ENCODE assay signal across 9 cellular contexts in the genomic region with DNA sequence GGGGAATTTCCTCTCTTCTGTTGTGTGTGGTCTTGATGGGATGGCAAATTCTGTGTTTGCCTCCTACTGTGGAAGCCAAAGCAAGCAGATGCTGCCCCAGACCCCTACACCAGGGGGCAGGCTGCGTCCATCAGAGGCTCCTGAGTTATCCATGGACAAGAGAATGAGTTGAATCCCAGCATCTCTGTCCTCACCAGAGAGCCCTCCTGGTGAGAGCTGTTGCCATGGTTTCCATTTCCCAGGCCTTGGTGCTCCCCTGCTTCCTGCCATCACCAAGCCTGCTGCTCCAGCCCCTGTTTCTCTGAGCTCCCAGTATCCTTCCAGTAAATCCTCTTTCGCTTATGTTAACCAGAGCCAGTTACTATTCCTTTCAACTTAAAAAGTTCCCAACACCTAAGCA. TPM values are rescaled to one million over a fixed set of nuclear protein-coding genes. Genes with fewer than 3 reads are reported as not detected.
A peak's percentile ranks its signal among the peaks of the same experiment; 100 is the strongest.
DNase-seq lines count a peak whose midpoint lies in the region; ATAC-seq, FAIRE-seq and TF ChIP-seq lines count a peak whose summit lies in the region.
"Had no signal": no experiment of that assay in that cellular context is flagged by ENCODE, and none has a peak within 500 bp of the region (broad histone marks: within the 10 kb centered on the region; RNA-seq: fewer than 3 reads in every experiment).

No MANE protein-coding gene starts in this region.

- CTCF ChIA-PET in Calu3 (lab: Charles Lee), result interaction anchor here (0.6 to 1.4 kb wide), 5 partner anchors 88 to 254 kb away, joined by 3 to 7 read pairs (median 3); partner anchors contain the start of gene DIRAS3

- H3K4me3 Mint-ChIP-seq in Calu3 (ENCODE audit: low read depth, unreplicated experiment) (no peak overlapping the region), brain (no peak overlapping the region)
- H3K4me3 Mint-ChIP-seq: naive B cell had no signal

- no peak overlapping the region for H3K27ac ChIP-seq in keratinocyte (ENCODE audit: control insufficient read depth, insufficient read depth, low read length)
- no peak overlapping the region for H3K27ac ChIP-seq in tibial artery
- H3K27ac ChIP-seq in suprapubic skin, result no peak overlapping the region

- DNase-seq in Calu3 (peak; percentile 83), NCI-H446 treated with DMSO at 0.1 percent for 48 hours (lab: John Stamatoyannopoulos, UW) (peak; percentile 83), keratinocyte (ENCODE audit: low read depth, low spot score) (no peak), tibial artery (no peak), suprapubic skin (ENCODE audit: low spot score in 2 of 2) (no peak), NCI-H128 (lab: John Stamatoyannopoulos, UW; ENCODE audit: unreplicated experiment) (no peak)
- DNase-seq: naive B cell had no signal

- H3K27me3 Mint-ChIP-seq in Calu3 (ENCODE audit: unreplicated experiment) (no peaks in the 10 kb centered on the region), brain (peaks cover 3% of the 10 kb centered on the region)

- dilution Hi-C loops in keratinocyte (cut with MboI; ENCODE audit: extremely low pct_ligation_motif_present, low sequenced_read_pairs), result no loop called here

- peak; percentile 45 for ATAC-seq in HG02588 (IDR thresholded peaks at IDR 0.05; ENCODE audit: unreplicated experiment)

- H3K36me3 ChIP-seq in keratinocyte (ENCODE audit: control insufficient read depth in 2 of 2, extremely low read depth in 1 of 2, insufficient read depth in 2 of 2, low read length in 2 of 2) (no peaks in the 10 kb centered on the region), tibial artery (no peaks in the 10 kb centered on the region), suprapubic skin (no peaks in the 10 kb centered on the region)

- H3K36me3 Mint-ChIP-seq in Calu3 (ENCODE audit: insufficient read depth, unreplicated experiment) (peaks cover 4% of the 10 kb centered on the region), brain (no peaks in the 10 kb centered on the region)
- H3K36me3 Mint-ChIP-seq: naive B cell had no signal

- intact Hi-C loops in Calu3 (cut with micrococcal nuclease; ENCODE audit: unreplicated experiment) (loop anchor here (1.0 to 5.0 kb wide), 5 partner anchors 44 to 469 kb away; no protein-coding TSS in a partner anchor), tibial artery (cut with DNase I; ENCODE audit: low total_unique reads) (loop anchor here (5.0 kb wide), 1 partner anchor 249 kb away; no protein-coding TSS in a partner anchor)

- H3K9me1 ChIP-seq in keratinocyte (ENCODE audit: control insufficient read depth, extremely low read depth, insufficient read depth, low read length), result no peaks in the 10 kb centered on the region

- H3K27ac Mint-ChIP-seq in Calu3 (ENCODE audit: unreplicated experiment) (no peak overlapping the region), brain (no peak overlapping the region)
- H3K27ac Mint-ChIP-seq: naive B cell had no signal

- peak; percentile 60 for FAIRE-seq in keratinocyte (lab: Jason Lieb, UNC)

- H3K27me3 ChIP-seq in keratinocyte (ENCODE audit: control insufficient read depth, extremely low read depth, insufficient read depth, low read length) (no peaks in the 10 kb centered on the region), tibial artery (no peaks in the 10 kb centered on the region), suprapubic skin (no peaks in the 10 kb centered on the region)

- TF ChIP-seq EP300 in suprapubic skin (IDR thresholded peaks at IDR 0.05), result no peak

- H3K4me3 ChIP-seq in keratinocyte (ENCODE audit: control insufficient read depth in 2 of 3, extremely low read depth in 1 of 3, insufficient read depth in 2 of 3, low read depth in 1 of 3, low read length in 3 of 3), result no peak overlapping the region
- no peak overlapping the region for H3K4me3 ChIP-seq in tibial artery
- no peak overlapping the region for H3K4me3 ChIP-seq in suprapubic skin

- no peak overlapping the region for H3K9ac ChIP-seq in keratinocyte (ENCODE audit: control insufficient read depth, extremely low read depth, insufficient read depth, low read length)

- no peaks in the 10 kb centered on the region for H4K20me1 ChIP-seq in keratinocyte (ENCODE audit: control insufficient read depth, extremely low read depth, insufficient read depth, low read length)

- no peak for TF ChIP-seq POLR2A in suprapubic skin (IDR thresholded peaks at IDR 0.05)

- no TSS peak for BruUV-seq in Calu3 (replicated peaks; lab: Mats Ljungman, UMichigan)

- H3K79me2 ChIP-seq in keratinocyte (ENCODE audit: control insufficient read depth, insufficient read depth, low read length), result no peaks in the 10 kb centered on the region

- no peaks in the 10 kb centered on the region for H3K9me3 Mint-ChIP-seq in Calu3 (ENCODE audit: low read depth, unreplicated experiment)
- H3K9me3 Mint-ChIP-seq in brain, result no peaks in the 10 kb centered on the region
- H3K9me3 Mint-ChIP-seq: naive B cell had no signal

- H3K4me1 Mint-ChIP-seq in Calu3 (ENCODE audit: low read depth, unreplicated experiment), result peaks cover 20% of the 10 kb centered on the region
- H3K4me1 Mint-ChIP-seq in brain, result peaks cover 22% of the 10 kb centered on the region
- H3K4me1 Mint-ChIP-seq: naive B cell had no signal

- no peak overlapping the region for H3K4me2 ChIP-seq in keratinocyte (ENCODE audit: control insufficient read depth, extremely low read depth, insufficient read depth, low read depth, low read length)

- H3K4me1 ChIP-seq in keratinocyte (ENCODE audit: control insufficient read depth, extremely low read depth, insufficient read depth, low read length) (peaks cover 15% of the 10 kb centered on the region), tibial artery (peaks cover 0 to 11% (median 9%) of the 10 kb centered on the region in 4 donors), suprapubic skin (peaks cover 8% of the 10 kb centered on the region)

- TF ChIP-seq CTCF in Calu3 (IDR thresholded peaks at IDR 0.05; ENCODE audit: unreplicated experiment) (peak; percentile 87), brain (conservative IDR thresholded peaks at IDR 0.05) (peak; percentile 91 to 93), keratinocyte (optimal IDR thresholded peaks at IDR 0.05 in 1 of 3, IDR thresholded peaks at IDR 0.05 in 1 of 3, conservative IDR thresholded peaks at IDR 0.05 in 1 of 3; ENCODE audit: extremely low read depth in 1 of 3, insufficient read depth in 2 of 3, low read length in 3 of 3) (peak; percentile 94 to 95 (median 94)), tibial artery (IDR thresholded peaks at IDR 0.05) (peak; percentile 47 to 52), suprapubic skin (IDR thresholded peaks at IDR 0.05) (peak in 1 of 2 donors; percentile 51)

- H3K9me3 ChIP-seq in keratinocyte (ENCODE audit: control insufficient read depth, low read depth, low read length) (no peaks in the 10 kb centered on the region), tibial artery (no peaks in the 10 kb centered on the region), suprapubic skin (no peaks in the 10 kb centered on the region)

- WGBS in suprapubic skin, result 79% methylated on average over 2 of the region's 2 CpGs

- H2AFZ ChIP-seq in keratinocyte (ENCODE audit: control insufficient read depth, low read length), result no peak overlapping the region

RNA-seq across cellular contexts. Expression of gene GNG12, which starts 20.4 kb away (rescaled TPM):
- total RNA-seq in Calu3 (2022), result 72.2 and 85.6 TPM in 2 replicates
- polyA plus RNA-seq in brain (ENCODE audit: insufficient read depth, low read depth, low replicate concordance), result 7.6 TPM
- 147 to 208 TPM (median 148 TPM) in 3 replicates for polyA plus RNA-seq in keratinocyte
- 16.4 TPM for polyA plus RNA-seq in keratinocyte (2011; ENCODE audit: low read depth)
- 140 and 266 TPM in 2 replicates for polyA plus RNA-seq in keratinocyte (2011; cell fraction: cytosol; rRNA removed)
- polyA plus RNA-seq in keratinocyte (2011; cell fraction: nucleus; rRNA removed), result 81.5 and 104 TPM in 2 replicates
- polyA plus RNA-seq in keratinocyte (2012; ENCODE audit: low replicate concordance), result 54.5 and 130 TPM in 2 replicates
- polyA minus RNA-seq in keratinocyte, result 107 to 201 TPM (median 132 TPM) in 3 replicates
- polyA minus RNA-seq in keratinocyte (2011; cell fraction: cytosol; rRNA and poly(A)+ RNA removed), result 149 TPM
- 61.2 and 122 TPM in 2 replicates for polyA minus RNA-seq in keratinocyte (2011; cell fraction: nucleus; rRNA and poly(A)+ RNA removed)
- total RNA-seq in suprapubic skin, result 100 to 1,000 TPM in 1 of 4 donors, 10 to 100 TPM in 3; 89.6 to 129 (median 90.9) TPM

Comparison
In these comparisons a context has a peak if more than half of its experiments do, and no peak if none do; other contexts are left out.
1. DNase-seq: peak in Calu3 (single experiment) and NCI-H446 treated with DMSO at 0.1 percent for 48 hours (single experiment); none in keratinocyte (single experiment), tibial artery (0 of 2), suprapubic skin (0 of 2) and NCI-H128 (single experiment).